Comparison of ENCODE assay signal across 14 cellular contexts in the genomic region with DNA sequence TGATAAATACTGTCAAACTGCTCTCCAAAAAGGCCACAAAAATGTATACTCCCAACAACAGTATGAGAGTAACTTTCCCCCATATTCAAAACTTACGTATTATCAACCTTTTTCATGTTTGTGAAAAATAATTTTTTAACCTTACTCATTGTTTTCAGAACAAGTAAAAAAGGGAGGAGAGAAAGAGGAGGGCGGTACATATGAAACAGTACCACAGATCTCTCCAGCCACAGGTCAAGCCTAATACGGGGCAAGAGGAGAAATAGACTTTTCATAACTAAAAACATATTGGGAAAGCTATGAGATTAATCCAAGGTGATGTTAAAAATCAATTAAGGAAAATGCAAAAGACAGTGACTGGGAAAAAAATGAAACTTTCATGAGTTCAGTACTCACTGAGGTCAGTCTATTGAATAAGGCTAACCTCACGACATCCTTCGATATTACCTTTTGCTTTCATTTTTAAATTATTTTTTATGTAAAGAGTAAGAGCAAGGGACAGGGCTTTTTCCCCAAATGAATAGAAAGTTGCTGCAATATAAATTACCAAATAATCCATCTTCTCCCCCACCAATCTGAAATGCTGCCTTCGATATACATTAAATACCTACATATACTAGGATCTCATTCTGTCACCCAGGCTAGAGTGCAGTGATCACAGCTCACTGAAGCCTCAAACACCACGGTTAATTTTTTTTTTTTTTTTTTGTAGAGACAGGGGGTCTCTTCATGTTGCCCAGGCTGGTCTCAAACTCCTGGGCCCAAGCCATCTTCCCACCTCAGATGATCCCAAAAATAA. TPM values are rescaled to one million over a fixed set of nuclear protein-coding genes. Genes with fewer than 3 reads are reported as not detected.
A peak's percentile ranks its signal among the peaks of the same experiment; 100 is the strongest.
DNase-seq lines count a peak whose midpoint lies in the region; ATAC-seq and TF ChIP-seq lines count a peak whose summit lies in the region.
"Had no signal": no experiment of that assay in that cellular context is flagged by ENCODE, and none has a peak within 500 bp of the region (broad histone marks: within the 10 kb centered on the region; RNA-seq: fewer than 3 reads in every experiment).

No MANE protein-coding gene starts in this region.

- H3K4me3 Mint-ChIP-seq in activated CD8-positive, alpha-beta memory T cell treated with anti-CD3 and anti-CD28 coated beads, Interleukin-2, amount 10 ng/mL, durations not matched to agents 7 days and 5 days = peak overlapping the region; percentile 82
- H3K4me3 Mint-ChIP-seq in IgD-negative memory B cell (peak overlapping the region; percentile 68 to 95 (median 88)), endodermal cell (no peak overlapping the region)
- H3K4me3 Mint-ChIP-seq in natural killer cell treated with Interleukin-12 subunit alpha and Interleukin-12 subunit beta and Interleukin-15 and Interleukin-18, amount 100 ng/mL, for 72 hours = peak overlapping the region; percentile 92

- H3K27ac ChIP-seq in endodermal cell (ENCODE audit: low read depth, low read length) (no peak overlapping the region), upper lobe of right lung (no peak overlapping the region)
- H3K27ac ChIP-seq: A549, right lobe of liver, vagina had no signal

- H3K27me3 ChIP-seq in endodermal cell (ENCODE audit: control insufficient read depth, insufficient read depth, low read length, poor library complexity, severe bottlenecking) (no peaks in the 10 kb centered on the region), upper lobe of right lung (no peaks in the 10 kb centered on the region)
- H3K27me3 ChIP-seq: MG63, right lobe of liver, vagina had no signal

- no peaks in the 10 kb centered on the region for H3K27me3 Mint-ChIP-seq in activated CD8-positive, alpha-beta memory T cell treated with anti-CD3 and anti-CD28 coated beads, Interleukin-2, amount 10 ng/mL, durations not matched to agents 7 days and 5 days
- H3K27me3 Mint-ChIP-seq in IgD-negative memory B cell (no peaks in the 10 kb centered on the region), endodermal cell (ENCODE audit: insufficient read depth) (no peaks in the 10 kb centered on the region)
- no peaks in the 10 kb centered on the region for H3K27me3 Mint-ChIP-seq in natural killer cell treated with Interleukin-12 subunit alpha and Interleukin-12 subunit beta and Interleukin-15 and Interleukin-18, amount 100 ng/mL, for 72 hours

- H3K36me3 ChIP-seq in endodermal cell (ENCODE audit: control insufficient read depth, insufficient read depth, low read length) (no peaks in the 10 kb centered on the region), upper lobe of right lung (no peaks in the 10 kb centered on the region)
- H3K36me3 ChIP-seq: MG63, right lobe of liver, vagina had no signal

- WGBS in endodermal cell (ENCODE audit: insufficient coverage in 1 of 2, insufficient read length in 1 of 2), 2 experiments = 80 to 92% methylated on average over 1 to 7 of the region's 7 CpGs

- no peaks in the 10 kb centered on the region for H3K4me1 ChIP-seq in endodermal cell (ENCODE audit: control insufficient read depth, insufficient read depth, low read length)
- H3K4me1 ChIP-seq in upper lobe of right lung = no peaks in the 10 kb centered on the region
- H3K4me1 ChIP-seq: right lobe of liver had no signal

- DNase-seq in activated CD8-positive, alpha-beta memory T cell treated with anti-CD3 and anti-CD28 coated beads, Interleukin-2, amount 10 ng/mL, durations not matched to agents 7 days and 5 days = no peak
- DNase-seq in activated CD8-positive, alpha-beta memory T cell treated with anti-CD3 and anti-CD28 coated beads, Interleukin-2, amount 50 U/mL, for 48 hours = no peak
- no peak for DNase-seq in natural killer cell treated with Interleukin-12 subunit alpha and Interleukin-12 subunit beta and Interleukin-15 and Interleukin-18, amount 100 ng/mL, for 72 hours (ENCODE audit: low spot score)
- DNase-seq in endodermal cell (no peak), upper lobe of right lung (no peak)
- DNase-seq: DND-41, hypothalamus, MG63, right lobe of liver had no signal

- TF ChIP-seq CTCF in endodermal cell (conservative IDR thresholded peaks at IDR 0.05) (no peak), upper lobe of right lung (IDR thresholded peaks at IDR 0.05) (no peak)

- peak overlapping the region; percentile 86 for H3K27ac Mint-ChIP-seq in activated CD8-positive, alpha-beta memory T cell treated with anti-CD3 and anti-CD28 coated beads, Interleukin-2, amount 10 ng/mL, durations not matched to agents 7 days and 5 days
- H3K27ac Mint-ChIP-seq in IgD-negative memory B cell = peak overlapping the region; percentile 40 to 87 (median 54)
- H3K27ac Mint-ChIP-seq in natural killer cell treated with Interleukin-12 subunit alpha and Interleukin-12 subunit beta and Interleukin-15 and Interleukin-18, amount 100 ng/mL, for 72 hours = peak overlapping the region; percentile 84 to 86
- no peak overlapping the region for H3K27ac Mint-ChIP-seq in endodermal cell

- H3K9ac ChIP-seq in endodermal cell (ENCODE audit: extremely low read depth, low read length, poor library complexity, severe bottlenecking) = no peak overlapping the region

- H3K9me3 Mint-ChIP-seq in activated CD8-positive, alpha-beta memory T cell treated with anti-CD3 and anti-CD28 coated beads, Interleukin-2, amount 10 ng/mL, durations not matched to agents 7 days and 5 days (ENCODE audit: low read depth) = no peaks in the 10 kb centered on the region
- H3K9me3 Mint-ChIP-seq in IgD-negative memory B cell (no peaks in the 10 kb centered on the region), endodermal cell (no peaks in the 10 kb centered on the region)
- H3K9me3 Mint-ChIP-seq in natural killer cell treated with Interleukin-12 subunit alpha and Interleukin-12 subunit beta and Interleukin-15 and Interleukin-18, amount 100 ng/mL, for 72 hours = no peaks in the 10 kb centered on the region

- no peaks in the 10 kb centered on the region for H3K9me3 ChIP-seq in endodermal cell (ENCODE audit: control insufficient read depth, low read length)
- H3K9me3 ChIP-seq in upper lobe of right lung = no peaks in the 10 kb centered on the region
- H3K9me3 ChIP-seq: A549, MG63, right lobe of liver, vagina had no signal

- no peak overlapping the region for H3K4me3 ChIP-seq in endodermal cell (ENCODE audit: low read length)
- H3K4me3 ChIP-seq in upper lobe of right lung = no peak overlapping the region
- H3K4me3 ChIP-seq: A549, MG63, right lobe of liver, vagina had no signal

- intact Hi-C loops in upper lobe of right lung (cut with DNase I) = no loop called here

- CTCF ChIA-PET in activated CD8-positive, alpha-beta memory T cell treated with anti-CD3 and anti-CD28 coated beads, Interleukin-2, amount 10 ng/mL, durations not matched to agents 7 days and 5 days (lab: Charles Lee) = interaction anchor here (1.0 to 2.5 kb wide), 4 partner anchors 9 to 129 kb away, joined by 3 to 15 read pairs (median 4); no protein-coding TSS in a partner anchor

- peak; percentile 85 for ATAC-seq in activated CD8-positive, alpha-beta memory T cell treated with anti-CD3 and anti-CD28 coated beads, Interleukin-2, amount 10 ng/mL, durations not matched to agents 7 days and 5 days
- peak; percentile 43 for ATAC-seq in GM21526 (IDR thresholded peaks at IDR 0.05; ENCODE audit: low FRiP score, unreplicated experiment)
- peak; percentile 73 to 77 for ATAC-seq in natural killer cell treated with Interleukin-12 subunit alpha and Interleukin-12 subunit beta and Interleukin-15 and Interleukin-18, amount 100 ng/mL, for 72 hours
- ATAC-seq in HG02623 (IDR thresholded peaks at IDR 0.05; ENCODE audit: unreplicated experiment) = no peak
- ATAC-seq in upper lobe of right lung = no peak
- ATAC-seq: A549, right lobe of liver had no signal

- H3K4me1 Mint-ChIP-seq in activated CD8-positive, alpha-beta memory T cell treated with anti-CD3 and anti-CD28 coated beads, Interleukin-2, amount 10 ng/mL, durations not matched to agents 7 days and 5 days = peaks cover 48% of the 10 kb centered on the region
- peaks cover 33 to 57% (median 48%) of the 10 kb centered on the region in 3 donors for H3K4me1 Mint-ChIP-seq in IgD-negative memory B cell
- peaks cover 35 to 46% of the 10 kb centered on the region in 2 donors for H3K4me1 Mint-ChIP-seq in natural killer cell treated with Interleukin-12 subunit alpha and Interleukin-12 subunit beta and Interleukin-15 and Interleukin-18, amount 100 ng/mL, for 72 hours (ENCODE audit: low read depth in 2 of 2)
- peaks cover 10% of the 10 kb centered on the region for H3K4me1 Mint-ChIP-seq in endodermal cell

- peaks cover 22% of the 10 kb centered on the region for H3K36me3 Mint-ChIP-seq in activated CD8-positive, alpha-beta memory T cell treated with anti-CD3 and anti-CD28 coated beads, Interleukin-2, amount 10 ng/mL, durations not matched to agents 7 days and 5 days
- peaks cover 2% of the 10 kb centered on the region for H3K36me3 Mint-ChIP-seq in IgD-negative memory B cell
- no peaks in the 10 kb centered on the region for H3K36me3 Mint-ChIP-seq in natural killer cell treated with Interleukin-12 subunit alpha and Interleukin-12 subunit beta and Interleukin-15 and Interleukin-18, amount 100 ng/mL, for 72 hours
- peaks cover 7% of the 10 kb centered on the region for H3K36me3 Mint-ChIP-seq in endodermal cell (ENCODE audit: low read depth)

RNA-seq across cellular contexts. Expression of a gene that starts 25.3 kb away (rescaled TPM):
- total RNA-seq in activated CD8-positive, alpha-beta memory T cell treated with anti-CD3 and anti-CD28 coated beads, Interleukin-2, amount 10 ng/mL, durations not matched to agents 7 days and 5 days = 10 to 100 TPM; 49.3 to 62.9 TPM
- 39.7 TPM for polyA plus RNA-seq in IgD-negative memory B cell
- total RNA-seq in natural killer cell treated with Interleukin-12 subunit alpha and Interleukin-12 subunit beta and Interleukin-15 and Interleukin-18, amount 100 ng/mL, for 72 hours = 10 to 100 TPM; 70.9 to 74.1 TPM
- total RNA-seq in endodermal cell = 10 to 100 TPM; 34.3 to 34.4 TPM
- 23.6 TPM for polyA plus RNA-seq in endodermal cell (2013, experiment 1 of 2)
- polyA plus RNA-seq in endodermal cell (2013, experiment 2 of 2) = 19.3 TPM
- 47.2 TPM for total RNA-seq in upper lobe of right lung

Comparison
In these comparisons a context has a peak if more than half of its experiments do, and no peak if none do; other contexts are left out.
1. ATAC-seq: peak in activated CD8-positive, alpha-beta memory T cell treated with anti-CD3 and anti-CD28 coated beads, Interleukin-2, amount 10 ng/mL, durations not matched to agents 7 days and 5 days (single experiment), GM21526 (single experiment) and natural killer cell treated with Interleukin-12 subunit alpha and Interleukin-12 subunit beta and Interleukin-15 and Interleukin-18, amount 100 ng/mL, for 72 hours (2 of 2); none in HG02623 (single experiment) and upper lobe of right lung (single experiment).